Comparison of ENCODE assay signal across 8 cellular contexts in genomic region chr7:144835166-144835611, GRCh38. TPM values are rescaled to one million over a fixed set of nuclear protein-coding genes. Genes with fewer than 3 reads are reported as not detected.
DNase-seq lines count a peak whose midpoint lies in the region; ATAC-seq and TF ChIP-seq lines count a peak whose summit lies in the region.

No MANE protein-coding gene starts in this region.

- H3K18ac ChIP-seq in IMR-90 (ENCODE audit: low read depth, low read length): no peak overlapping the region

- peak overlapping the region in 1 of 2 experiments; percentile 49; a peak in 1 of 4 replicates for H4K8ac ChIP-seq in IMR-90 (ENCODE audit: low read depth in 2 of 2, low read length in 2 of 2)

- peaks cover 6% of the 10 kb centered on the region for H3K4me1 Mint-ChIP-seq in MCF 10A (ENCODE audit: insufficient read depth, unreplicated experiment)

- peak overlapping the region; percentile 95 for H3K27ac Mint-ChIP-seq in MCF 10A (ENCODE audit: low read depth, unreplicated experiment)

- no peak overlapping the region for H3K27ac ChIP-seq in IMR-90 (ENCODE audit: insufficient read depth, low read length)
- H3K27ac ChIP-seq in SJSA1: peak overlapping the region; percentile 73
- H3K27ac ChIP-seq in iPS-18a (ENCODE audit: low read length): no peak overlapping the region

- peak overlapping the region; percentile 71 for H2AK9ac ChIP-seq in IMR-90 (replicated peaks; ENCODE audit: low read depth, low read length, poor library complexity)

- H3K4me1 ChIP-seq in IMR-90 (ENCODE audit: control insufficient read depth, insufficient read depth, low read length) (no peaks in the 10 kb centered on the region), SJSA1 (replicated peaks) (peaks cover 13% of the 10 kb centered on the region), iPS-18a (ENCODE audit: control insufficient read depth, low read depth, low read length) (no peaks in the 10 kb centered on the region)

- H4K5ac ChIP-seq in IMR-90 (ENCODE audit: low read depth, low read length): no peak overlapping the region

- H4K20me1 ChIP-seq in IMR-90 (ENCODE audit: insufficient read depth, low read length): no peaks in the 10 kb centered on the region

- TF ChIP-seq POLR2A in IMR-90 (IDR thresholded peaks at IDR 0.05; ENCODE audit: low read depth, low read length): no peak

- CTCF ChIA-PET in IMR-90 (lab: Yijun Ruan, JAX): no interaction called here
- CTCF ChIA-PET in MCF 10A (lab: Yijun Ruan, JAX): interaction anchor here (0.7 to 2.6 kb wide), 12 partner anchors 10 to 1255 kb away, joined by 3 to 12 read pairs (median 3); no protein-coding TSS in a partner anchor

- H2BK5ac ChIP-seq in IMR-90 (ENCODE audit: low read depth, low read length, poor library complexity, severe bottlenecking): no peak overlapping the region

- no peak overlapping the region; the same call in 1 of the 2 replicates for H3K14ac ChIP-seq in IMR-90 (replicated peaks; ENCODE audit: low read depth, low read length)

- no peaks in the 10 kb centered on the region for H3K36me3 Mint-ChIP-seq in MCF 10A (ENCODE audit: insufficient read depth, unreplicated experiment)

- 5% methylated on average over 15 of the region's 24 CpGs; no CpG with 5 or more reads in 1 of the 2 experiments for WGBS in IMR-90 (ENCODE audit: extremely low coverage in 2 of 2, insufficient read length in 1 of 2), 2 experiments

- no peak overlapping the region for H3K4ac ChIP-seq in IMR-90 (ENCODE audit: low read depth, low read length)

- no peak overlapping the region for H2BK20ac ChIP-seq in IMR-90 (ENCODE audit: low read depth, low read length)

- H3K79me1 ChIP-seq in IMR-90 (ENCODE audit: low read depth in 1 of 2, low read length in 2 of 2): no peaks in the 10 kb centered on the region

- H3K4me3 Mint-ChIP-seq in MCF 10A (ENCODE audit: unreplicated experiment): peak overlapping the region; percentile 98

- H3K27me3 Mint-ChIP-seq in MCF 10A (ENCODE audit: insufficient read depth, unreplicated experiment): no peaks in the 10 kb centered on the region

- no peak for TF ChIP-seq RAD21 in IMR-90 (IDR thresholded peaks at IDR 0.05; ENCODE audit: low read length)

- H4K91ac ChIP-seq in IMR-90 (ENCODE audit: insufficient read depth, low read depth, low read length): no peak overlapping the region

- ATAC-seq in GM21619 (IDR thresholded peaks at IDR 0.05; ENCODE audit: unreplicated experiment) (peak; percentile 34), IMR-90 (ENCODE audit: low read depth) (peak; percentile 53)

- H3K9me3 Mint-ChIP-seq in MCF 10A (ENCODE audit: unreplicated experiment): peaks cover 8% of the 10 kb centered on the region

- peak overlapping the region; percentile 60; the same call in 1 of the 2 replicates for H3K23ac ChIP-seq in IMR-90 (ENCODE audit: low read depth, low read length)

- dilution Hi-C loops in IMR-90 (cut with HindIII; ENCODE audit: low sequenced_read_pairs, unreplicated experiment): no loop called here

- intact Hi-C loops in IMR-90 (cut with micrococcal nuclease): no loop called here
- intact Hi-C loops in MCF 10A (cut with micrococcal nuclease): loop anchor here (2.0 to 10.0 kb wide), 3 partner anchors 96 to 323 kb away; no protein-coding TSS in a partner anchor

- H2BK120ac ChIP-seq in IMR-90 (ENCODE audit: low read depth, low read length): no peak overlapping the region

- H3K4me2 ChIP-seq in IMR-90 (ENCODE audit: low read depth, low read length): peak overlapping the region; percentile 91

- H3K36me3 ChIP-seq in IMR-90 (ENCODE audit: control insufficient read depth, insufficient read depth, low read length) (no peaks in the 10 kb centered on the region), SJSA1 (no peaks in the 10 kb centered on the region), iPS-18a (ENCODE audit: control insufficient read depth, low read depth, low read length) (no peaks in the 10 kb centered on the region)

- H3K9ac ChIP-seq in IMR-90 (ENCODE audit: low read depth, low read length) (peak overlapping the region; percentile 13; the same call in 1 of the 2 replicates), iPS-18a (ENCODE audit: low read length) (peak overlapping the region; percentile 72)

- peak overlapping the region; percentile 94 for H2AFZ ChIP-seq in IMR-90 (replicated peaks; ENCODE audit: low read length, poor library complexity)

- BruUV-seq in IMR-90 (replicated peaks; lab: Mats Ljungman, UMichigan) (no TSS peak), MCF 10A (replicated peaks; lab: Mats Ljungman, UMichigan) (TSS peak; percentile 70)

- DNase-seq in GM03348 (ENCODE audit: low spot score) (peak; percentile 60), IMR-90 (peak; percentile 13), SJSA1 (ENCODE audit: low read depth in 1 of 2, low spot score in 2 of 2) (peak in 1 of 2 experiments; percentile 79), MCF 10A (ENCODE audit: unreplicated experiment) (peak; percentile 53), skeletal muscle cell (ENCODE audit: low read depth) (no peak), CD1c-positive myeloid dendritic cell (ENCODE audit: extremely low spot score) (no peak)

- H3K9me1 ChIP-seq in IMR-90 (ENCODE audit: insufficient read depth, low read length): no peaks in the 10 kb centered on the region

- no peak overlapping the region for H2AK5ac ChIP-seq in IMR-90 (ENCODE audit: low read depth, low read length)

- H3K4me3 ChIP-seq in IMR-90 (ENCODE audit: insufficient read depth, low read depth, low read length) (peak overlapping the region; percentile 43), SJSA1 (peak overlapping the region; percentile 71), iPS-18a (ENCODE audit: low read length) (peak overlapping the region; percentile 97), skeletal muscle cell (ENCODE audit: low read depth, low read length) (peak overlapping the region; percentile 91)

- H3K9me3 ChIP-seq in IMR-90 (ENCODE audit: control insufficient read depth, insufficient read depth, low read length) (no peaks in the 10 kb centered on the region), SJSA1 (replicated peaks) (no peaks in the 10 kb centered on the region), iPS-18a (ENCODE audit: control insufficient read depth, low read depth, low read length) (no peaks in the 10 kb centered on the region)

- H3K27me3 ChIP-seq in IMR-90 (ENCODE audit: control insufficient read depth, insufficient read depth, low read length): no peaks in the 10 kb centered on the region
- no peaks in the 10 kb centered on the region for H3K27me3 ChIP-seq in SJSA1 (replicated peaks)
- H3K27me3 ChIP-seq in iPS-18a (ENCODE audit: control insufficient read depth, insufficient read depth, low read length): peaks cover 12% of the 10 kb centered on the region

- no peak overlapping the region for H2BK15ac ChIP-seq in IMR-90 (ENCODE audit: low read depth, low read length)

- in situ Hi-C loops in IMR-90 (cut with MboI; ENCODE audit: low sequenced_read_pairs): no loop called here

- POLR2A ChIA-PET in IMR-90 (lab: Charles Lee; ENCODE audit: unreplicated experiment) (no interaction called here), MCF 10A (lab: Yijun Ruan, JAX) (interaction anchor here (0.6 to 2.4 kb wide), 15 partner anchors 9 to 380 kb away, joined by 3 to 11 read pairs (median 4); no protein-coding TSS in a partner anchor)

- TF ChIP-seq CTCF in IMR-90 (conservative IDR thresholded peaks at IDR 0.05; ENCODE audit: low read depth, low read length) (no peak), MCF 10A (IDR thresholded peaks at IDR 0.05; ENCODE audit: unreplicated experiment) (no peak)

- H3K56ac ChIP-seq in IMR-90 (ENCODE audit: extremely low read depth, insufficient read depth, low read length): no peak overlapping the region

TF ChIP-seq in IMR-90, 13 proteins besides CTCF, POLR2A, EP300 and RAD21:
- TF ChIP-seq MAZ (IDR thresholded peaks at IDR 0.05; ENCODE audit: borderline replicate concordance, low read depth, low read length) (no peak), BHLHE40 (IDR thresholded peaks at IDR 0.05; ENCODE audit: low read depth, low read length) (no peak), ELK1 (IDR thresholded peaks at IDR 0.05; ENCODE audit: borderline replicate concordance, low read depth, low read length) (no peak), MAFK (IDR thresholded peaks at IDR 0.05; ENCODE audit: low read depth, low read length) (no peak), NFE2L2 (IDR thresholded peaks at IDR 0.05; ENCODE audit: low read depth, low read length) (no peak), CHD1 (IDR thresholded peaks at IDR 0.05; ENCODE audit: low read depth, low read length) (no peak), USF2 (IDR thresholded peaks at IDR 0.05; ENCODE audit: low read depth, low read length) (no peak), RCOR1 (IDR thresholded peaks at IDR 0.05; ENCODE audit: insufficient replicate concordance, low read length) (no peak), MXI1 (IDR thresholded peaks at IDR 0.05; ENCODE audit: borderline replicate concordance, low read depth, low read length) (no peak), CEBPB (IDR thresholded peaks at IDR 0.05; ENCODE audit: low read depth, low read length) (no peak), SMC3 (IDR thresholded peaks at IDR 0.05; ENCODE audit: low read depth, low read length) (no peak), RFX5 (IDR thresholded peaks at IDR 0.05; ENCODE audit: low read depth, low read length) (no peak), FOS (IDR thresholded peaks at IDR 0.05; ENCODE audit: low read depth, low read length) (no peak)
TF ChIP-seq in IMR-90: peak in this region for 0.

RNA-seq across cellular contexts. Expression of gene TPK1, which starts 0.7 kb away (rescaled TPM):
- total RNA-seq in IMR-90 (2012; rRNA removed): 1.1 and 1.8 TPM in 2 replicates
- 0.38 and 0.62 TPM in 2 replicates for polyA plus RNA-seq in IMR-90 (2012; rRNA removed)
- 0.84 and 0.92 TPM in 2 replicates for polyA plus RNA-seq in IMR-90 (2012; cell fraction: cytosol; rRNA removed)
- 0.20 and 0.83 TPM in 2 replicates for polyA plus RNA-seq in IMR-90 (2012; cell fraction: nucleus; rRNA removed; ENCODE audit: low replicate concordance)
- 1.5 and 4.4 TPM in 2 replicates for total RNA-seq in SJSA1 (2014; rRNA removed; shearing (Covaris generic))
- total RNA-seq in MCF 10A (2022): 8.8 TPM in 2 replicates

Comparison
In these comparisons a context has a peak if more than half of its experiments do, and no peak if none do; other contexts are left out.
1. DNase-seq: peak in GM03348 (single experiment), IMR-90 (single experiment) and MCF 10A (single experiment); none in skeletal muscle cell (single experiment) and CD1c-positive myeloid dendritic cell (single experiment).
2. H3K4me3 ChIP-seq: peak in every context shown above with its lines; median percentile 97 in iPS-18a; 91 in skeletal muscle cell; 71 in SJSA1; 43 in IMR-90.